ENCODE assay signal across 17 cellular contexts in the genomic region with DNA sequence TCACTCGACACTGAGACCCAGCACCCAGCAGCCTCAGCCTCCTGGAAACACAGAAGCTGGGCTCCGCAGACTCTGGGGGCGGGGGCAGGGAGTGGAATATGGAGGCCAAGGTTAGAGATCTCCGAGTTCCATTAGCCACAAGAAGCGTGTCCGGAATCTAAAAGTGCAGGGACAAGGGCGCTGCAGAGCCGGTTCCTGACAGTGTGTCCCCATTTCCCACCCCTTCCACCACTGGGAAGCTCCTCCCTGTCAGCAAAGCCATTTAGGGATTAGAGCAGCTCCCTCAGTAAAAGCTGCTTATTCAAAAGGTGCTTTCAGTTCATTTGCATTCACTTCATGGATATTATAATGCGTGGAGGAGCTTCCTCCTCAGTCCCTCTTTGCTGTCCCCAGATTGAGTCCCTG.
DNase-seq lines count a peak whose midpoint lies in the region; ATAC-seq, FAIRE-seq and TF ChIP-seq lines count a peak whose summit lies in the region.
"Had no signal": no experiment of that assay in that cellular context is flagged by ENCODE, and none has a peak within 500 bp of the region (broad histone marks: within the 10 kb centered on the region; RNA-seq: fewer than 3 reads in every experiment).

No MANE protein-coding gene starts in this region.

- no peaks in the 10 kb centered on the region for H3K9me3 ChIP-seq in Karpas-422 (ENCODE audit: low read length)
- no peaks in the 10 kb centered on the region for H3K9me3 ChIP-seq in H1 (ENCODE audit: insufficient read depth in 2 of 2, low read depth in 1 of 2, low read length in 1 of 2)
- H3K9me3 ChIP-seq: vagina had no signal

- H3K4me3 ChIP-seq in Karpas-422 (ENCODE audit: low read length) (peak overlapping the region; percentile 53), H1 (ENCODE audit: extremely low read depth in 1 of 4, insufficient read depth in 2 of 4, low read depth in 3 of 4, low read length in 4 of 4) (peak overlapping the region in 1 of 4 experiments; percentile 0; a peak in 1 of 8 replicates)
- H3K4me3 ChIP-seq: SK-N-MC, vagina had no signal

- no peaks in the 10 kb centered on the region for H3K79me2 ChIP-seq in Karpas-422 (ENCODE audit: low read length)
- no peaks in the 10 kb centered on the region for H3K79me2 ChIP-seq in H1 (ENCODE audit: control insufficient read depth in 1 of 2, insufficient read depth in 2 of 2, low read length in 2 of 2)

- H2BK5ac ChIP-seq in H1 (ENCODE audit: low read depth, low read length): peak overlapping the region; percentile 83; the same call in 1 of the 2 replicates

- H3K36me3 Mint-ChIP-seq in stimulated activated memory B cell treated with anti-CD40 and anti-IgM and Interleukin-4, amounts not matched to agents 10 μg/mL and 1 μg/mL and 100 μg/mL, for 72 hours: no peaks in the 10 kb centered on the region
- H3K36me3 Mint-ChIP-seq: CD4-positive, CD25-positive, alpha-beta regulatory T cell; mesothelial cell of epicardium had no signal

- peak overlapping the region; percentile 72; the same call in 1 of the 2 replicates for H2BK15ac ChIP-seq in H1 (ENCODE audit: low read length)

- no peak for TF ChIP-seq EP300 in H1 (IDR thresholded peaks at IDR 0.05; ENCODE audit: borderline replicate concordance in 1 of 2, low read depth in 2 of 2, low read length in 2 of 2)

- no peak overlapping the region for H3K14ac ChIP-seq in H1 (ENCODE audit: insufficient read length)

- H2AK5ac ChIP-seq in H1 (ENCODE audit: low read depth, low read length): no peak overlapping the region

- no peaks in the 10 kb centered on the region for H3K9me2 ChIP-seq in Karpas-422 (replicated peaks; ENCODE audit: insufficient read depth, low read length)

- peaks cover 35% of the 10 kb centered on the region for H3K4me1 ChIP-seq in Karpas-422 (ENCODE audit: low read length)
- H3K4me1 ChIP-seq in H1 (replicated peaks in 1 of 4; ENCODE audit: control insufficient read depth in 3 of 4, insufficient read depth in 4 of 4, low read length in 3 of 4): peaks cover 4 to 22% (median 11%) of the 10 kb centered on the region in 4 experiments

- no peak overlapping the region for H2AFZ ChIP-seq in Karpas-422 (ENCODE audit: low read length)
- peak overlapping the region; percentile 30; the same call in 1 of the 2 replicates for H2AFZ ChIP-seq in H1 (ENCODE audit: low read length)

- 0 out of 2 replicates have a peak overlapping the region, but pooled peaks have one; percentile 29 for H4K8ac ChIP-seq in H1 (ENCODE audit: extremely low read depth, insufficient read depth, low read length)

- no peak overlapping the region for H4K91ac ChIP-seq in H1 (replicated peaks; ENCODE audit: insufficient read length, low read length)

- FAIRE-seq in H1 (lab: Jason Lieb, UNC): no peak
- FAIRE-seq: endothelial cell of umbilical vein, keratinocyte had no signal

- no peak overlapping the region for H3K27ac Mint-ChIP-seq in stimulated activated memory B cell treated with anti-CD40 and anti-IgM and Interleukin-4, amounts not matched to agents 10 μg/mL and 1 μg/mL and 100 μg/mL, for 72 hours
- H3K27ac Mint-ChIP-seq: activated CD8-positive, alpha-beta T cell treated with anti-CD3 and anti-CD28 coated beads for 36 hours; activated T-helper 1 cell treated with anti-CD3 and anti-CD28 coated beads, Interleukin-12 subunit alpha, Interleukin-12 subunit beta, Interleukin-2, Interleukin-4 antibody, amounts not matched to agents 30 ng/mL and 10 ng/mL and 1 ng/mL, durations not matched to agents 14 hours and 24 hours and 36 hours; CD4-positive, CD25-positive, alpha-beta regulatory T cell; mesothelial cell of epicardium; stimulated activated naive CD8-positive, alpha-beta T cell treated with anti-CD3 and anti-CD28 coated beads, Interleukin-15, Interleukin-2, amounts not matched to agents 100 ng/mL and 50 ng/mL, for 24 hours had no signal

- peak overlapping the region; percentile 97; the same call in 1 of the 2 replicates for H2BK20ac ChIP-seq in H1 (ENCODE audit: low read length)

- 0 out of 2 replicates have a peak overlapping the region, but pooled peaks have one; percentile 97 for H2BK12ac ChIP-seq in H1 (ENCODE audit: low read depth, low read length)

- no peaks in the 10 kb centered on the region; the same call in 1 of the 2 replicates for H3K79me1 ChIP-seq in H1 (ENCODE audit: low read depth, low read length)

- H3K27me3 ChIP-seq in Karpas-422 (ENCODE audit: low read length) (no peaks in the 10 kb centered on the region), H1 (replicated peaks in 1 of 4; ENCODE audit: control insufficient read depth in 3 of 4, extremely low read depth in 1 of 4, insufficient read depth in 3 of 4, low read length in 3 of 4) (no peaks in the 10 kb centered on the region)
- H3K27me3 ChIP-seq: vagina had no signal

- H3K4me1 Mint-ChIP-seq in stimulated activated memory B cell treated with anti-CD40 and anti-IgM and Interleukin-4, amounts not matched to agents 10 μg/mL and 1 μg/mL and 100 μg/mL, for 72 hours: peaks cover 46% of the 10 kb centered on the region

- H4K5ac ChIP-seq in H1 (ENCODE audit: insufficient read length, low read depth, low read length): peak overlapping the region; percentile 6

- ATAC-seq in GM19351 (IDR thresholded peaks at IDR 0.05; ENCODE audit: unreplicated experiment): peak; percentile 39
- ATAC-seq in stimulated activated memory B cell treated with anti-CD40 and anti-IgM and Interleukin-4, amounts not matched to agents 10 μg/mL and 1 μg/mL and 100 μg/mL, for 72 hours: peak; percentile 42
- ATAC-seq: activated CD8-positive, alpha-beta T cell treated with anti-CD3 and anti-CD28 coated beads for 36 hours had no signal

- TF ChIP-seq POLR2A in H1 (IDR thresholded peaks at IDR 0.05; ENCODE audit: control extremely low read depth in 1 of 2, low read depth in 2 of 2, low read length in 2 of 2): no peak

- H3K4me3 Mint-ChIP-seq in stimulated activated memory B cell treated with anti-CD40 and anti-IgM and Interleukin-4, amounts not matched to agents 10 μg/mL and 1 μg/mL and 100 μg/mL, for 72 hours: peak overlapping the region; percentile 11
- H3K4me3 Mint-ChIP-seq: activated CD8-positive, alpha-beta T cell treated with anti-CD3 and anti-CD28 coated beads for 36 hours; activated T-helper 1 cell treated with anti-CD3 and anti-CD28 coated beads, Interleukin-12 subunit alpha, Interleukin-12 subunit beta, Interleukin-2, Interleukin-4 antibody, amounts not matched to agents 30 ng/mL and 10 ng/mL and 1 ng/mL, durations not matched to agents 14 hours and 24 hours and 36 hours; CD4-positive, CD25-positive, alpha-beta regulatory T cell; mesothelial cell of epicardium; stimulated activated naive CD8-positive, alpha-beta T cell treated with anti-CD3 and anti-CD28 coated beads, Interleukin-15, Interleukin-2, amounts not matched to agents 100 ng/mL and 50 ng/mL, for 24 hours had no signal

- no peak overlapping the region for H2BK120ac ChIP-seq in H1 (replicated peaks; ENCODE audit: low read depth, low read length)

- H3K36me3 ChIP-seq in Karpas-422 (ENCODE audit: insufficient read depth, low read length) (no peaks in the 10 kb centered on the region), H1 (ENCODE audit: control insufficient read depth in 2 of 4, insufficient read depth in 4 of 4, low read length in 3 of 4) (no peaks in the 10 kb centered on the region)
- H3K36me3 ChIP-seq: vagina had no signal

- H3K27ac ChIP-seq in Karpas-422 (ENCODE audit: low read length) (no peak overlapping the region), H1 (ENCODE audit: low read depth, low read length) (no peak overlapping the region)
- H3K27ac ChIP-seq: SK-N-MC, vagina had no signal

- 55% methylated on average over 9 of the region's 9 CpGs; no CpG with 5 or more reads in 1 of the 2 experiments for WGBS in H1 (ENCODE audit: extremely low coverage in 1 of 2, insufficient coverage in 1 of 2, insufficient read length in 1 of 2, insufficient replicate concordance in 2 of 2, low coverage in 1 of 2, low lambda C conversion rate in 2 of 2, missing lambda C conversion rate in 1 of 2), 2 experiments

- TF ChIP-seq CTCF in H1 (IDR thresholded peaks at IDR 0.05; ENCODE audit: control extremely low read depth in 1 of 3, insufficient read depth in 1 of 3, low read depth in 1 of 3, low read length in 3 of 3): no peak

- no peak for TF ChIP-seq RAD21 in H1 (IDR thresholded peaks at IDR 0.05 in 1 of 2, conservative IDR thresholded peaks at IDR 0.05 in 1 of 2; ENCODE audit: low read depth in 2 of 2, low read length in 2 of 2)

- no peak overlapping the region for H3K56ac ChIP-seq in H1 (replicated peaks; ENCODE audit: insufficient read length, low read depth, low read length)

- H4K20me1 ChIP-seq in Karpas-422 (ENCODE audit: insufficient read depth, low read depth, low read length) (no peaks in the 10 kb centered on the region), H1 (replicated peaks in 1 of 2; ENCODE audit: control insufficient read depth in 1 of 2, insufficient read depth in 2 of 2, low read length in 2 of 2) (no peaks in the 10 kb centered on the region)

- H3K9ac ChIP-seq in Karpas-422 (ENCODE audit: low read length) (peak overlapping the region; percentile 33; the same call in 1 of the 2 replicates), H1 (replicated peaks in 1 of 4; ENCODE audit: extremely low read depth in 1 of 4, low read depth in 3 of 4, low read length in 3 of 4) (no peak overlapping the region; a peak in 1 of 7 replicates)

- DNase-seq in Karpas-422 (peak; percentile 57), H1 (ENCODE audit: low read depth in 1 of 2, low spot score in 2 of 2) (no peak), NOMO-1 (lab: John Stamatoyannopoulos, UW; ENCODE audit: unreplicated experiment in 2 of 2) (no peak), H4 (ENCODE audit: low spot score) (no peak)
- DNase-seq in activated CD4-positive, alpha-beta T cell treated with anti-CD3 and anti-CD28 coated beads, Interleukin-2, amount 50 U/mL, for 48 hours: no peak
- DNase-seq: activated CD8-positive, alpha-beta T cell treated with anti-CD3 and anti-CD28 coated beads for 36 hours; CD4-positive, CD25-positive, alpha-beta regulatory T cell; IMR-90 had no signal

- CTCF ChIA-PET in H1 (lab: Charles Lee; ENCODE audit: partially characterized antibody): interaction anchor here (0.8 to 19.6 kb wide), 13 partner anchors 10 to 282 kb away, joined by 3 to 192 read pairs (median 5); no protein-coding TSS in a partner anchor

- H3K4me2 ChIP-seq in Karpas-422 (ENCODE audit: low read depth, low read length, poor library complexity, severe bottlenecking) (peak overlapping the region; percentile 64), H1 (ENCODE audit: insufficient read depth in 1 of 2, low read depth in 2 of 2, low read length in 2 of 2) (peak overlapping the region; percentile 21 to 26; a peak in 3 of 4 replicates)

- peaks cover 48% of the 10 kb centered on the region for H3K27me3 Mint-ChIP-seq in stimulated activated memory B cell treated with anti-CD40 and anti-IgM and Interleukin-4, amounts not matched to agents 10 μg/mL and 1 μg/mL and 100 μg/mL, for 72 hours

- no peaks in the 10 kb centered on the region for H3K23me2 ChIP-seq in H1 (ENCODE audit: low read depth, low read length)

- H3K23ac ChIP-seq in H1 (ENCODE audit: insufficient read length): no peak overlapping the region

- POLR2A ChIA-PET in H1 (lab: Charles Lee; ENCODE audit: partially characterized antibody): interaction anchor here (0.8 to 1.4 kb wide), 5 partner anchors 9 to 123 kb away, joined by 3 to 9 read pairs (median 3); partner anchors contain the start of gene CTNNA1

- peak overlapping the region; percentile 74 for H3K18ac ChIP-seq in H1 (ENCODE audit: extremely low read depth, low read length)

- peak overlapping the region; percentile 10 for H3K4ac ChIP-seq in H1 (replicated peaks; ENCODE audit: insufficient read length, low read depth, low read length)

- H3K9me3 Mint-ChIP-seq in stimulated activated memory B cell treated with anti-CD40 and anti-IgM and Interleukin-4, amounts not matched to agents 10 μg/mL and 1 μg/mL and 100 μg/mL, for 72 hours: no peaks in the 10 kb centered on the region
- H3K9me3 Mint-ChIP-seq: activated CD8-positive, alpha-beta T cell treated with anti-CD3 and anti-CD28 coated beads for 36 hours; activated T-helper 1 cell treated with anti-CD3 and anti-CD28 coated beads, Interleukin-12 subunit alpha, Interleukin-12 subunit beta, Interleukin-2, Interleukin-4 antibody, amounts not matched to agents 30 ng/mL and 10 ng/mL and 1 ng/mL, durations not matched to agents 14 hours and 24 hours and 36 hours; mesothelial cell of epicardium; stimulated activated naive CD8-positive, alpha-beta T cell treated with anti-CD3 and anti-CD28 coated beads, Interleukin-15, Interleukin-2, amounts not matched to agents 100 ng/mL and 50 ng/mL, for 24 hours had no signal
